26 cellular contexts compared by ENCODE assay signal in the genomic region with DNA sequence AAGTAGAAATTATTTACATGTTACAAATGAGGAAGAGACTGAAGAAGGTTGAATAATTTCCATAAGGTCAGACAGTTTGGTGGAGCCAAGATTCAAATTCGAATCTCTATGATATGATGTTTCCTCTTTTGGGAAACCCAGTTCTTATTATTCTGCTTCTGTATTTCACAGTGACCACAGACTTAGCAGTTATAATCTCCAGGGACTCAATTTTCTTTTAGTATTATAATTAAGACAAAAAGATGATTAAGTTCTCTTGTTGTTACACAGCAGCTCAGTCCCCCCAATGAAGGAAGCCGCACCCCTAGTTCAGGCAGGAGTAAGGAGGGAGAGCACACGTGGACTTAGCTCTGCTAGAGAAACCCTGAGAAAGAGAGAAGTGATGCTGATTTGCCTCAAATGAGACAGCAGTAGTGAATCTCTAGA.
A peak's percentile ranks its signal among the peaks of the same experiment; 100 is the strongest.
DNase-seq lines count a peak whose midpoint lies in the region; ATAC-seq and TF ChIP-seq lines count a peak whose summit lies in the region.
"Had no signal": no experiment of that assay in that cellular context is flagged by ENCODE, and none has a peak within 500 bp of the region (broad histone marks: within the 10 kb centered on the region; RNA-seq: fewer than 3 reads in every experiment).

No MANE protein-coding gene starts in this region.

- peak; percentile 61 for ATAC-seq in HG02938 (IDR thresholded peaks at IDR 0.05; ENCODE audit: unreplicated experiment)
- ATAC-seq in esophagus mucosa: peak; percentile 43
- ATAC-seq in activated T-cell treated with anti-CD3 and anti-CD28 coated beads, Interleukin-2, amount 50 U/mL, for 72 hours (replicated peaks in 1 of 2): no peak
- ATAC-seq: A549; stimulated activated naive CD8-positive, alpha-beta T cell treated with anti-CD3 and anti-CD28 coated beads, Interleukin-15, amount 100 ng/mL, for 72 hours had no signal

- no peak overlapping the region for H3K9ac ChIP-seq in BLaER1
- H3K9ac ChIP-seq in OCI-LY1 (ENCODE audit: low read length): no peak overlapping the region
- H3K9ac ChIP-seq: SK-N-SH had no signal

- no peaks in the 10 kb centered on the region for H3K36me3 Mint-ChIP-seq in activated T-cell treated with anti-CD3 and anti-CD28 coated beads, Interleukin-2, amount 50 U/mL, for 72 hours (ENCODE audit: insufficient read depth in 2 of 2)
- H3K36me3 Mint-ChIP-seq: CD4-positive, CD25-positive, alpha-beta regulatory T cell had no signal

- peak overlapping the region; percentile 50 for H2AFZ ChIP-seq in OCI-LY1 (ENCODE audit: low read length)

- no peaks in the 10 kb centered on the region for H3K9me2 ChIP-seq in OCI-LY1 (ENCODE audit: low read depth, low read length)
- H3K9me2 ChIP-seq: SK-N-SH had no signal

- H3K9me3 Mint-ChIP-seq in activated T-cell treated with anti-CD3 and anti-CD28 coated beads, Interleukin-2, amount 50 U/mL, for 72 hours: no peaks in the 10 kb centered on the region
- H3K9me3 Mint-ChIP-seq: naive thymus-derived CD8-positive, alpha-beta T cell; stimulated activated naive CD8-positive, alpha-beta T cell treated with anti-CD3 and anti-CD28 coated beads, Interleukin-15, amount 100 ng/mL, for 72 hours had no signal

- no peak overlapping the region for H3K4me3 ChIP-seq in BLaER1
- H3K4me3 ChIP-seq in OCI-LY1 (ENCODE audit: low read depth, low read length, poor library complexity, severe bottlenecking): no peak overlapping the region
- H3K4me3 ChIP-seq: A549, cardiac muscle cell, upper lobe of left lung had no signal

- DNase-seq in cerebellum (ENCODE audit: low spot score): no peak
- DNase-seq in stimulated activated CD8-positive, alpha-beta memory T cell treated with anti-CD3 and anti-CD28 coated beads, Interleukin-4, amount 100 ng/mL, for 48 hours: no peak
- DNase-seq in activated T-cell treated with anti-CD3 and anti-CD28 coated beads, Interleukin-2, amount 50 U/mL, for 72 hours: no peak
- DNase-seq in NK-92 (lab: John Stamatoyannopoulos, UW; ENCODE audit: unreplicated experiment): no peak
- DNase-seq: activated CD4-positive, alpha-beta T cell treated with anti-CD3 and anti-CD28 coated beads, Interleukin-2, amount 10 ng/mL, durations not matched to agents 7 days and 5 days; CD4-positive, CD25-positive, alpha-beta regulatory T cell; DMS 273 treated with DMSO at 0.1 percent for 48 hours; foreskin melanocyte; GDM1; kidney; mammary epithelial cell; naive thymus-derived CD8-positive, alpha-beta T cell; NCI-H1436; NCI-H2171; NCI-H69; posterior cingulate gyrus; SK-N-SH; stimulated activated CD4-positive, alpha-beta T cell treated with anti-CD3 and anti-CD28 coated beads, Interleukin-1b, Interleukin-23, amount 100 ng/mL, for 48 hours; stimulated activated naive CD8-positive, alpha-beta T cell treated with anti-CD3 and anti-CD28 coated beads, Interleukin-15, amount 100 ng/mL, for 72 hours; upper lobe of left lung had no signal

- H3K4me1 ChIP-seq in BLaER1 (peaks cover 22% of the 10 kb centered on the region), OCI-LY1 (ENCODE audit: insufficient read depth, low read length, severe bottlenecking) (peaks cover 17% of the 10 kb centered on the region)
- H3K4me1 ChIP-seq: A549, upper lobe of left lung had no signal

- H3K9me3 ChIP-seq in BLaER1 (no peaks in the 10 kb centered on the region), OCI-LY1 (ENCODE audit: low read length) (no peaks in the 10 kb centered on the region)
- H3K9me3 ChIP-seq: A549, SK-N-SH, upper lobe of left lung had no signal

- no peaks in the 10 kb centered on the region for H4K20me1 ChIP-seq in BLaER1
- H4K20me1 ChIP-seq in OCI-LY1 (ENCODE audit: insufficient read depth, low read length): no peaks in the 10 kb centered on the region

- H3K27me3 ChIP-seq in BLaER1: no peaks in the 10 kb centered on the region
- H3K27me3 ChIP-seq in OCI-LY1 (ENCODE audit: insufficient read depth, low read length): no peaks in the 10 kb centered on the region
- H3K27me3 ChIP-seq: cardiac muscle cell, upper lobe of left lung had no signal

- no peaks in the 10 kb centered on the region for H3K36me3 ChIP-seq in BLaER1
- H3K36me3 ChIP-seq in OCI-LY1 (ENCODE audit: insufficient read depth, low read length): no peaks in the 10 kb centered on the region
- H3K36me3 ChIP-seq: cardiac muscle cell, upper lobe of left lung had no signal

- H3K4me3 Mint-ChIP-seq in activated T-cell treated with anti-CD3 and anti-CD28 coated beads, Interleukin-2, amount 50 U/mL, for 72 hours: no peak overlapping the region
- H3K4me3 Mint-ChIP-seq: activated CD4-positive, alpha-beta T cell treated with anti-CD3 and anti-CD28 coated beads, Interleukin-2, amount 10 ng/mL, durations not matched to agents 7 days and 5 days; CD4-positive, CD25-positive, alpha-beta regulatory T cell; naive thymus-derived CD8-positive, alpha-beta T cell; stimulated activated naive CD8-positive, alpha-beta T cell treated with anti-CD3 and anti-CD28 coated beads, Interleukin-15, amount 100 ng/mL, for 72 hours had no signal

- H3K4me2 ChIP-seq in BLaER1 (peak overlapping the region; percentile 48), OCI-LY1 (ENCODE audit: low read length) (no peak overlapping the region; the same call in 1 of the 2 replicates)
- H3K4me2 ChIP-seq: A549, SK-N-SH had no signal

- H3K27me3 Mint-ChIP-seq in activated T-cell treated with anti-CD3 and anti-CD28 coated beads, Interleukin-2, amount 50 U/mL, for 72 hours (ENCODE audit: low read depth): peaks cover 24% of the 10 kb centered on the region

- no peaks in the 10 kb centered on the region for H3F3A ChIP-seq in OCI-LY1 (ENCODE audit: insufficient read depth, low read length)

- peaks cover 5% of the 10 kb centered on the region for H3K4me1 Mint-ChIP-seq in activated T-cell treated with anti-CD3 and anti-CD28 coated beads, Interleukin-2, amount 50 U/mL, for 72 hours (ENCODE audit: low read depth)
- H3K4me1 Mint-ChIP-seq: stimulated activated naive CD8-positive, alpha-beta T cell treated with anti-CD3 and anti-CD28 coated beads, Interleukin-15, amount 100 ng/mL, for 72 hours had no signal

- no peak overlapping the region for H3K27ac Mint-ChIP-seq in activated T-cell treated with anti-CD3 and anti-CD28 coated beads, Interleukin-2, amount 50 U/mL, for 72 hours
- H3K27ac Mint-ChIP-seq: activated CD4-positive, alpha-beta T cell treated with anti-CD3 and anti-CD28 coated beads, Interleukin-2, amount 10 ng/mL, durations not matched to agents 7 days and 5 days; CD4-positive, CD25-positive, alpha-beta regulatory T cell; stimulated activated naive CD8-positive, alpha-beta T cell treated with anti-CD3 and anti-CD28 coated beads, Interleukin-15, amount 100 ng/mL, for 72 hours had no signal

- no peak for TF ChIP-seq CTCF in OCI-LY1 (IDR thresholded peaks at IDR 0.05; ENCODE audit: low read length)

- H3K79me2 ChIP-seq in OCI-LY1 (ENCODE audit: insufficient read depth, low read length): no peaks in the 10 kb centered on the region

- H3K27ac ChIP-seq in BLaER1 (no peak overlapping the region), OCI-LY1 (ENCODE audit: low read depth, low read length, poor library complexity, severe bottlenecking) (peak overlapping the region; percentile 54)
- H3K27ac ChIP-seq: A549, cardiac muscle cell, upper lobe of left lung had no signal

Comparison
In these comparisons a context has a peak if more than half of its experiments do, and no peak if none do; other contexts are left out.
1. ATAC-seq: peak in HG02938 (single experiment) and esophagus mucosa (single experiment); none in activated T-cell treated with anti-CD3 and anti-CD28 coated beads, Interleukin-2, amount 50 U/mL, for 72 hours (0 of 2).